In genomic region chr10:1163204-1163660, GRCh38 we compare ENCODE assay signal across 19 cellular contexts.
DNase-seq lines count a peak whose midpoint lies in the region; ATAC-seq and TF ChIP-seq lines count a peak whose summit lies in the region.
"Had no signal": no experiment of that assay in that cellular context is flagged by ENCODE, and none has a peak within 500 bp of the region (broad histone marks: within the 10 kb centered on the region; RNA-seq: fewer than 3 reads in every experiment).

No MANE protein-coding gene starts in this region.

- TF ChIP-seq POLR2A in Peyer's patch (IDR thresholded peaks at IDR 0.05): no peak
- no peak for TF ChIP-seq POLR2A in tibial nerve (IDR thresholded peaks at IDR 0.05)

- intact Hi-C loops in activated B cell treated with CpG ODN at 0.5 μM for 24 hours (cut with micrococcal nuclease): no loop called here
- intact Hi-C loops in sciatic nerve (cut with DNase I): no loop called here

- 89 to 92% methylated on average over 29 of the region's 29 CpGs for WGBS in tibial nerve, 2 donors

- ATAC-seq in activated B cell treated with CpG ODN at 0.5 μM for 24 hours (ENCODE audit: low read depth) (no peak), sciatic nerve (no peak)
- ATAC-seq: HCT116 had no signal

- CTCF ChIA-PET in activated B cell treated with CpG ODN at 0.5 μM for 24 hours (lab: Charles Lee): no interaction called here

- H3K9me3 Mint-ChIP-seq in activated B cell treated with CpG ODN at 0.5 μM for 24 hours: no peaks in the 10 kb centered on the region

- no peak overlapping the region for H3K27ac Mint-ChIP-seq in activated B cell treated with CpG ODN at 0.5 μM for 24 hours

- no peaks in the 10 kb centered on the region for H3K36me3 Mint-ChIP-seq in activated B cell treated with CpG ODN at 0.5 μM for 24 hours (ENCODE audit: low read depth)

- H3K27me3 ChIP-seq in Peyer's patch (no peaks in the 10 kb centered on the region), tibial nerve (no peaks in the 10 kb centered on the region)

- DNase-seq in Peyer's patch (peak in 2 of 3 donors; percentile 10 to 36), activated B cell treated with CpG ODN at 0.5 μM for 24 hours (peak; percentile 5), islet precursor cell (peak; percentile 44), sciatic nerve (ENCODE audit: low spot score) (peak; percentile 34), NCI-H446 (lab: John Stamatoyannopoulos, UW) (no peak), tibial nerve (ENCODE audit: low spot score in 2 of 2) (no peak), HUDEP-2 (lab: John Stamatoyannopoulos, UW; ENCODE audit: unreplicated experiment in 76 of 76) (no peak)
- DNase-seq in stimulated activated naive CD4-positive, alpha-beta T cell treated with Interleukin-2 at 50 U/mL for 16 hours (lab: John Stamatoyannopoulos, UW): no peak
- DNase-seq: ACHN, DMS79, GM23248, KG1, NCI-H1417, NCI-H187 treated with DMSO at 0.1 percent for 48 hours, NCI-H226, NCI-H524 treated with DMSO at 0.1 percent for 48 hours, PC-9 had no signal

- TF ChIP-seq CTCF in Peyer's patch (IDR thresholded peaks at IDR 0.05) (no peak), activated B cell treated with CpG ODN at 0.5 μM for 24 hours (IDR thresholded peaks at IDR 0.05) (no peak), tibial nerve (IDR thresholded peaks at IDR 0.05) (no peak)

- no peaks in the 10 kb centered on the region for H3K4me1 ChIP-seq in Peyer's patch
- no peaks in the 10 kb centered on the region for H3K4me1 ChIP-seq in tibial nerve

- H3K4me3 ChIP-seq in Peyer's patch (no peak overlapping the region), tibial nerve (no peak overlapping the region)
- H3K4me3 ChIP-seq: GM23248, PC-9 had no signal

- no peak overlapping the region for H3K4me3 Mint-ChIP-seq in activated B cell treated with CpG ODN at 0.5 μM for 24 hours

- TF ChIP-seq EP300 in tibial nerve (IDR thresholded peaks at IDR 0.05): no peak

- no peak overlapping the region for H3K27ac ChIP-seq in Peyer's patch
- no peak overlapping the region for H3K27ac ChIP-seq in tibial nerve
- H3K27ac ChIP-seq: C4-2B, GM23248, PC-9 had no signal

- H3K27me3 Mint-ChIP-seq in activated B cell treated with CpG ODN at 0.5 μM for 24 hours: peaks cover 4% of the 10 kb centered on the region

- H3K4me1 Mint-ChIP-seq in activated B cell treated with CpG ODN at 0.5 μM for 24 hours: no peaks in the 10 kb centered on the region

- H3K36me3 ChIP-seq in Peyer's patch: no peaks in the 10 kb centered on the region
- H3K36me3 ChIP-seq in tibial nerve: no peaks in the 10 kb centered on the region

- H3K9me3 ChIP-seq in Peyer's patch: no peaks in the 10 kb centered on the region
- H3K9me3 ChIP-seq in tibial nerve: no peaks in the 10 kb centered on the region

- POLR2A ChIA-PET in activated B cell treated with CpG ODN at 0.5 μM for 24 hours (lab: Charles Lee): no interaction called here

Comparison
In these comparisons a context has a peak if more than half of its experiments do, and no peak if none do; other contexts are left out.
1. DNase-seq: peak in Peyer's patch (2 of 3), activated B cell treated with CpG ODN at 0.5 μM for 24 hours (single experiment), islet precursor cell (single experiment) and sciatic nerve (single experiment); none in NCI-H446 (0 of 2), tibial nerve (0 of 2), HUDEP-2 (0 of 76) and stimulated activated naive CD4-positive, alpha-beta T cell treated with Interleukin-2 at 50 U/mL for 16 hours (single experiment).